Comparison of ENCODE assay signal across 8 cellular contexts in genomic region chr2:54574860-54575247, GRCh38.
DNase-seq lines count a peak whose midpoint lies in the region; ATAC-seq, FAIRE-seq and TF ChIP-seq lines count a peak whose summit lies in the region.

No MANE protein-coding gene starts in this region.

- H3K27ac ChIP-seq in RWPE2 (ENCODE audit: poor library complexity, severe bottlenecking): peak overlapping the region; percentile 100
- peak overlapping the region; percentile 100 for H3K27ac ChIP-seq in endothelial cell of umbilical vein (ENCODE audit: insufficient read depth, low read depth, low read length)
- H3K27ac ChIP-seq in spleen: peak overlapping the region; percentile 66 to 93 (median 86)

- 51 to 74% (median 67%) methylated on average over 5 of the region's 5 CpGs for WGBS in spleen, 5 donors

- DNase-seq in RWPE2 (ENCODE audit: low spot score) (no peak), endothelial cell of umbilical vein (ENCODE audit: low read depth, low spot score) (no peak), spleen (no peak), SW480 (ENCODE audit: low spot score) (no peak)

- POLR2A ChIA-PET in endothelial cell of umbilical vein (lab: Charles Lee): interaction anchor here (6.1 kb wide), 1 partner anchor 15 kb away, joined by 52 read pairs; no protein-coding TSS in a partner anchor

- TF ChIP-seq CTCF in RWPE2 (IDR thresholded peaks at IDR 0.05; ENCODE audit: poor library complexity, severe bottlenecking) (no peak), endothelial cell of umbilical vein (IDR thresholded peaks at IDR 0.05; ENCODE audit: extremely low read depth in 1 of 2, insufficient read depth in 1 of 2, low read depth in 1 of 2, low read length in 2 of 2) (no peak), spleen (IDR thresholded peaks at IDR 0.05 in 8 of 11, conservative IDR thresholded peaks at IDR 0.05 in 3 of 11) (peak in 1 of 11 experiments; percentile 36)

- H3K36me3 ChIP-seq in RWPE2 (ENCODE audit: low read depth) (peaks cover 12% of the 10 kb centered on the region), endothelial cell of umbilical vein (ENCODE audit: control insufficient read depth in 2 of 2, extremely low read depth in 1 of 2, insufficient read depth in 2 of 2, low read length in 2 of 2) (no peaks in the 10 kb centered on the region), spleen (no peaks in the 10 kb centered on the region)

- H3K4me3 ChIP-seq in RWPE2 (ENCODE audit: severe bottlenecking) (no peak overlapping the region), endothelial cell of umbilical vein (replicated peaks in 1 of 3; ENCODE audit: insufficient read depth in 1 of 3, low read depth in 1 of 3, low read length in 3 of 3) (no peak overlapping the region), spleen (peak overlapping the region in 1 of 8 donors; percentile 59)

- BruUV-seq in endothelial cell of umbilical vein (replicated peaks; lab: Mats Ljungman, UMichigan): no TSS peak

- peaks cover 93% of the 10 kb centered on the region for H3K4me1 ChIP-seq in RWPE2 (ENCODE audit: insufficient read depth, poor library complexity, severe bottlenecking)
- H3K4me1 ChIP-seq in endothelial cell of umbilical vein (ENCODE audit: control insufficient read depth, extremely low read depth, insufficient read depth, low read length): peaks cover 86% of the 10 kb centered on the region
- peaks cover 80 to 100% (median 97%) of the 10 kb centered on the region in 6 donors for H3K4me1 ChIP-seq in spleen

- intact Hi-C loops in endothelial cell of umbilical vein (cut with micrococcal nuclease): loop anchor here (5.0 kb wide), 1 partner anchor 118 kb away; the partner anchor contains the start of gene SPTBN1
- intact Hi-C loops in spleen (cut with DNase I; ENCODE audit: low total_unique reads): no loop called here

- H4K20me1 ChIP-seq in endothelial cell of umbilical vein (replicated peaks; ENCODE audit: control insufficient read depth, extremely low read depth, insufficient read depth, low read length): no peaks in the 10 kb centered on the region

- dilution Hi-C loops in endothelial cell of umbilical vein (cut with MboI; ENCODE audit: extremely low pct_ligation_motif_present, low sequenced_read_pairs): no loop called here

- H2AFZ ChIP-seq in endothelial cell of umbilical vein (ENCODE audit: low read depth, low read length): no peak overlapping the region

- H3K9me1 ChIP-seq in endothelial cell of umbilical vein (replicated peaks; ENCODE audit: control insufficient read depth, extremely low read depth, insufficient read depth, low read length): no peaks in the 10 kb centered on the region

- H3K9ac ChIP-seq in endothelial cell of umbilical vein (replicated peaks; ENCODE audit: extremely low read depth, insufficient read depth, low read length): no peak overlapping the region

- CTCF ChIA-PET in endothelial cell of umbilical vein (lab: Charles Lee): interaction anchor here (2.0 kb wide), 1 partner anchor 12 kb away, joined by 4 read pairs; no protein-coding TSS in a partner anchor

- FAIRE-seq in endothelial cell of umbilical vein (lab: Jason Lieb, UNC): no peak

- H3K9me3 ChIP-seq in RWPE2 (ENCODE audit: severe bottlenecking): no peaks in the 10 kb centered on the region
- H3K9me3 ChIP-seq in endothelial cell of umbilical vein (replicated peaks; ENCODE audit: control insufficient read depth, insufficient read depth, low read length): no peaks in the 10 kb centered on the region
- H3K9me3 ChIP-seq in spleen: no peaks in the 10 kb centered on the region

- no peak for TF ChIP-seq POLR2A in endothelial cell of umbilical vein (IDR thresholded peaks at IDR 0.05; ENCODE audit: low read depth, low read length)
- no peak for TF ChIP-seq POLR2A in spleen (IDR thresholded peaks at IDR 0.05)

- ATAC-seq in GM21737 (IDR thresholded peaks at IDR 0.05; ENCODE audit: unreplicated experiment) (peak; percentile 4), RWPE2 (ENCODE audit: low read depth) (no peak), GM21723 (IDR thresholded peaks at IDR 0.05; ENCODE audit: unreplicated experiment) (no peak), GM19397 (IDR thresholded peaks at IDR 0.05; ENCODE audit: unreplicated experiment) (no peak), GM18873 (IDR thresholded peaks at IDR 0.05; ENCODE audit: low FRiP score, unreplicated experiment) (no peak)

- no peak overlapping the region for H3K4me2 ChIP-seq in endothelial cell of umbilical vein (ENCODE audit: insufficient read depth, low read length)

- H3K27me3 ChIP-seq in RWPE2 (ENCODE audit: insufficient read depth, poor library complexity, severe bottlenecking): no peaks in the 10 kb centered on the region
- no peaks in the 10 kb centered on the region for H3K27me3 ChIP-seq in endothelial cell of umbilical vein (ENCODE audit: control insufficient read depth in 2 of 2, insufficient read depth in 2 of 2, low read length in 2 of 2)
- no peaks in the 10 kb centered on the region for H3K27me3 ChIP-seq in spleen (replicated peaks in 1 of 7)

- H3K79me2 ChIP-seq in endothelial cell of umbilical vein (ENCODE audit: control insufficient read depth, insufficient read depth, low read length): peaks cover 86% of the 10 kb centered on the region

TF ChIP-seq in endothelial cell of umbilical vein, 7 proteins besides CTCF, POLR2A, EP300 and RAD21:
- no peak for TF ChIP-seq FOS (IDR thresholded peaks at IDR 0.05; ENCODE audit: borderline replicate concordance, insufficient read depth, low read length)
